9 cellular contexts compared by ENCODE assay signal in the genomic region with DNA sequence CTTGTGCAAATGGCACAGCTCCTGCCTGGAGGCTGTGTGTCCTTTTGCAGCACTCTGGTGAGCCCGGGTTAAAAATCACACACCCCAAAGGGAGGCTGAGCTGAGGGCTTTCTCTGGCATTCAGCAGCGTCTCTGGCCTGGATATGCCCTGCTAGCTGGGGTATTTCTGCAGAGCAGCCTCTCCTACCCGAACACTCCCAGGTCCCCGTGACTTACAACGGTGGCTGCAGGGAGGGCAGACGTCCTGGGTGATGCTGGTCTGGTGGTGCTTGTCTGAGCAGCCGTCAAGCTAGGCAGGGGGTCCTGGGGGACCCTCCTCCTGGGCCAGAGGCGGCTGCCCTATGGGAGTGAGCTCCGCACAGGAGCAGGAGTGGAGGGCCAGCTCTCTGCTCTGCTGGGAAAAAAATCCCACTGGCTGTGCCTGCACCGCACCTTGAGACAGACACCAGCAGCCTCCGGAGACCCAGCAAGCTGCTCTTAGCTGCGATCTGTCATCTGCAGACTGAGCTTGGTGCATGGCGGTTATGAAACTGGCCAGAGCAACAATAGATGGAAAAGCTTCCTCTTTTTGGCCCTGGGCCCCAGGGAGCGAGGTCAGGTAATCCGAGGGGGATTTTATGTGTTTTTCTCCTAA. TPM values are rescaled to one million over a fixed set of nuclear protein-coding genes. Genes with fewer than 3 reads are reported as not detected.
DNase-seq lines count a peak whose midpoint lies in the region; ATAC-seq and TF ChIP-seq lines count a peak whose summit lies in the region.
"Had no signal": no experiment of that assay in that cellular context is flagged by ENCODE, and none has a peak within 500 bp of the region (broad histone marks: within the 10 kb centered on the region; RNA-seq: fewer than 3 reads in every experiment).

No MANE protein-coding gene starts in this region.

- ATAC-seq in activated CD4-positive, alpha-beta T cell treated with anti-CD3 and anti-CD28 coated beads for 36 hours = peak; percentile 13
- peak; percentile 59 for ATAC-seq in HG02678 (IDR thresholded peaks at IDR 0.05; ENCODE audit: unreplicated experiment)
- ATAC-seq in Right ventricle myocardium inferior = peak; percentile 8

- CTCF ChIA-PET in activated CD4-positive, alpha-beta T cell treated with anti-CD3 and anti-CD28 coated beads for 36 hours (lab: Charles Lee) = no interaction called here

- peaks cover 8% of the 10 kb centered on the region for H3K9me3 Mint-ChIP-seq in activated CD4-positive, alpha-beta T cell treated with anti-CD3 and anti-CD28 coated beads for 36 hours (ENCODE audit: low read depth)

- H3K4me3 ChIP-seq in ovary = no peak overlapping the region

- no peaks in the 10 kb centered on the region for H3K36me3 ChIP-seq in ovary

- TF ChIP-seq EP300 in ovary (IDR thresholded peaks at IDR 0.05) = no peak

- H3K4me3 Mint-ChIP-seq in activated CD4-positive, alpha-beta T cell treated with anti-CD3 and anti-CD28 coated beads for 36 hours = no peak overlapping the region

- TF ChIP-seq POLR2A in ovary (IDR thresholded peaks at IDR 0.05) = no peak

- H3K27ac Mint-ChIP-seq in activated CD4-positive, alpha-beta T cell treated with anti-CD3 and anti-CD28 coated beads for 36 hours = no peak overlapping the region

- intact Hi-C loops in activated CD4-positive, alpha-beta T cell treated with anti-CD3 and anti-CD28 coated beads for 36 hours (cut with DNase I, micrococcal nuclease) = no loop called here
- intact Hi-C loops in Right ventricle myocardium inferior (cut with DNase I) (no loop called here), ovary (cut with DNase I) (no loop called here)

- peaks cover 20% of the 10 kb centered on the region for H3K36me3 Mint-ChIP-seq in activated CD4-positive, alpha-beta T cell treated with anti-CD3 and anti-CD28 coated beads for 36 hours (ENCODE audit: low read depth)

- H3K27me3 Mint-ChIP-seq in activated CD4-positive, alpha-beta T cell treated with anti-CD3 and anti-CD28 coated beads for 36 hours = no peaks in the 10 kb centered on the region

- DNase-seq in activated CD4-positive, alpha-beta T cell treated with anti-CD3 and anti-CD28 coated beads for 36 hours = no peak
- no peak for DNase-seq in activated CD4-positive, alpha-beta T cell treated with anti-CD3 and anti-CD28 coated beads, Interleukin-2, amount 50 U/mL, for 4 hours
- DNase-seq in NOMO-1 treated with DMSO at 0.1 percent for 48 hours (lab: John Stamatoyannopoulos, UW; ENCODE audit: unreplicated experiment) (peak; percentile 77), Right ventricle myocardium inferior (ENCODE audit: missing footprints) (no peak), NCI-H2171 (lab: John Stamatoyannopoulos, UW) (no peak), ovary (no peak)
- DNase-seq in stimulated activated CD4-positive, alpha-beta T cell treated with anti-CD3 and anti-CD28 coated beads, Interleukin-4, amount 100 ng/mL, for 4 hours = no peak

- no peak overlapping the region for H3K27ac ChIP-seq in ovary

- 19 to 36% (median 22%) methylated on average over 14 to 15 of the region's 15 CpGs for WGBS in ovary, 3 donors

- H3K4me1 Mint-ChIP-seq in activated CD4-positive, alpha-beta T cell treated with anti-CD3 and anti-CD28 coated beads for 36 hours = peaks cover 21% of the 10 kb centered on the region

- no peak for TF ChIP-seq CTCF in ovary (IDR thresholded peaks at IDR 0.05)

- H3K9me3 ChIP-seq in ovary = no peaks in the 10 kb centered on the region

- POLR2A ChIA-PET in activated CD4-positive, alpha-beta T cell treated with anti-CD3 and anti-CD28 coated beads for 36 hours (lab: Charles Lee) = no interaction called here

- H3K27me3 ChIP-seq in ovary = no peaks in the 10 kb centered on the region

- H3K4me1 ChIP-seq in ovary (ENCODE audit: insufficient read depth) = no peaks in the 10 kb centered on the region

RNA-seq across cellular contexts. Expression of gene ASMTL, which starts 41.3 kb away (rescaled TPM):
- total RNA-seq in activated CD4-positive, alpha-beta T cell treated with anti-CD3 and anti-CD28 coated beads for 36 hours = 10 to 100 TPM; 33.9 to 38.3 TPM
- 33.1 TPM for total RNA-seq in Right ventricle myocardium inferior
- 10 to 100 TPM; 23.1 to 48.9 (median 40.7) TPM for total RNA-seq in ovary
- 10 to 100 TPM; 21.3 to 45.4 TPM for polyA plus RNA-seq in ovary

RNA-seq across cellular contexts. Expression of gene P2RY8, which starts 43.0 kb away (rescaled TPM):
- 10 to 100 TPM; 19.8 to 21.2 TPM for total RNA-seq in activated CD4-positive, alpha-beta T cell treated with anti-CD3 and anti-CD28 coated beads for 36 hours
- 1.9 TPM for total RNA-seq in Right ventricle myocardium inferior
- 1 to 10 TPM in 3 of 7 donors, under 1 TPM in 4; 0.48 to 1.3 (median 0.99) TPM for total RNA-seq in ovary
- 1 to 10 TPM in 1 of 2 donors, under 1 TPM in 1; 0.54 to 1.4 TPM for polyA plus RNA-seq in ovary
- polyA plus RNA-seq: BJ had no signal

Comparison
In these comparisons a context has a peak if more than half of its experiments do, and no peak if none do; other contexts are left out.
1. ATAC-seq: peak in every context shown above with its lines; median percentile 59 in HG02678; 13 in activated CD4-positive, alpha-beta T cell treated with anti-CD3 and anti-CD28 coated beads for 36 hours; 8 in Right ventricle myocardium inferior.